21 cellular contexts compared by ENCODE assay signal in genomic region chr7:90266808-90267207, GRCh38. TPM values are rescaled to one million over a fixed set of nuclear protein-coding genes. Genes with fewer than 3 reads are reported as not detected.
DNase-seq lines count a peak whose midpoint lies in the region; ATAC-seq, FAIRE-seq and TF ChIP-seq lines count a peak whose summit lies in the region.
"Had no signal": no experiment of that assay in that cellular context is flagged by ENCODE, and none has a peak within 500 bp of the region (broad histone marks: within the 10 kb centered on the region; RNA-seq: fewer than 3 reads in every experiment).

No MANE protein-coding gene starts in this region.

- no peaks in the 10 kb centered on the region for H3K9me2 ChIP-seq in SK-N-SH

- peak overlapping the region in 1 of 2 experiments; percentile 51; a peak in 2 of 4 replicates for H3K27ac ChIP-seq in SK-N-SH (ENCODE audit: low read depth in 2 of 2, low read length in 1 of 2)
- peak overlapping the region; percentile 27 to 56 for H3K27ac ChIP-seq in breast epithelium
- peak overlapping the region; percentile 70 for H3K27ac ChIP-seq in HepG2 (ENCODE audit: extremely low read length, insufficient read depth, low read length)
- peak overlapping the region; percentile 70 for H3K27ac ChIP-seq in suprapubic skin
- H3K27ac ChIP-seq: 22Rv1, neutrophil, SJCRH30, spleen had no signal

- H3F3A ChIP-seq in SK-N-SH (replicated peaks; ENCODE audit: insufficient read depth): peaks cover 25% of the 10 kb centered on the region

- H3K36me3 ChIP-seq in SK-N-SH (replicated peaks in 1 of 2; ENCODE audit: control insufficient read depth in 1 of 2, insufficient read depth in 2 of 2, low read length in 1 of 2) (no peaks in the 10 kb centered on the region), breast epithelium (no peaks in the 10 kb centered on the region), HepG2 (replicated peaks in 1 of 2; ENCODE audit: control insufficient read depth in 1 of 2, insufficient read depth in 2 of 2, low read length in 2 of 2) (no peaks in the 10 kb centered on the region), suprapubic skin (no peaks in the 10 kb centered on the region)
- H3K36me3 ChIP-seq: esophagus muscularis mucosa, neutrophil, SJCRH30, spleen had no signal

- BruUV-seq in HepG2 (replicated peaks; lab: Mats Ljungman, UMichigan): no TSS peak

- in situ Hi-C loops in HepG2 (cut with HindIII; ENCODE audit: extremely low pct_ligation_motif_present, low pct_unique_long_range_greater_than_20kb): loop anchor here (10.0 kb wide), 1 partner anchor 112 kb away; the partner anchor contains the start of gene STEAP1

- H3K9ac ChIP-seq in SK-N-SH: no peak overlapping the region
- H3K9ac ChIP-seq in HepG2 (ENCODE audit: insufficient read depth, low read depth, low read length): peak overlapping the region; percentile 27; the same call in 1 of the 2 replicates

- peaks cover 6 to 32% of the 10 kb centered on the region in 2 experiments; a peak in 3 of 4 replicates for H3K4me1 ChIP-seq in SK-N-SH (ENCODE audit: control insufficient read depth in 1 of 2, insufficient read depth in 2 of 2, low read depth in 1 of 2, low read length in 1 of 2)
- no peaks in the 10 kb centered on the region for H3K4me1 ChIP-seq in breast epithelium
- peaks cover 56% of the 10 kb centered on the region for H3K4me1 ChIP-seq in HepG2 (ENCODE audit: insufficient read depth, low read length)
- H3K4me1 ChIP-seq in suprapubic skin: no peaks in the 10 kb centered on the region
- H3K4me1 ChIP-seq: esophagus muscularis mucosa, SJCRH30, spleen had no signal

- no peak overlapping the region for H3K4me3 ChIP-seq in SK-N-SH (ENCODE audit: low read depth in 2 of 2, low read length in 1 of 2)
- H3K4me3 ChIP-seq in breast epithelium: no peak overlapping the region
- H3K4me3 ChIP-seq in HepG2 (replicated peaks in 1 of 3; ENCODE audit: insufficient read depth in 1 of 3, low read depth in 2 of 3, low read length in 3 of 3): peak overlapping the region; percentile 36 to 47 (median 44); a peak in 5 of 6 replicates
- no peak overlapping the region for H3K4me3 ChIP-seq in suprapubic skin
- H3K4me3 ChIP-seq: esophagus muscularis mucosa, SJCRH30, spleen had no signal

- no peak for TF ChIP-seq RAD21 in SK-N-SH (IDR thresholded peaks at IDR 0.05; ENCODE audit: low read length)
- TF ChIP-seq RAD21 in HepG2 (CRISPR knock-in tag; IDR thresholded peaks at IDR 0.05): no peak

- TF ChIP-seq CTCF in SK-N-SH (IDR thresholded peaks at IDR 0.05) (no peak), breast epithelium (IDR thresholded peaks at IDR 0.05) (no peak), HepG2 (CRISPR knock-in tag; IDR thresholded peaks at IDR 0.05) (no peak), suprapubic skin (IDR thresholded peaks at IDR 0.05) (no peak)

- H3K27me3 ChIP-seq in SK-N-SH (ENCODE audit: insufficient read depth) (no peaks in the 10 kb centered on the region), breast epithelium (no peaks in the 10 kb centered on the region), HepG2 (ENCODE audit: control insufficient read depth in 1 of 2, insufficient read depth in 2 of 2, low read length in 2 of 2) (no peaks in the 10 kb centered on the region), suprapubic skin (no peaks in the 10 kb centered on the region)
- H3K27me3 ChIP-seq: esophagus muscularis mucosa, SJCRH30, spleen had no signal

- no peak for ATAC-seq in SK-N-SH treated with all-trans-retinoic acid at 6 μM for 48 hours
- no peak for ATAC-seq in HepG2
- ATAC-seq in HG03196 (IDR thresholded peaks at IDR 0.05; ENCODE audit: unreplicated experiment): no peak

- H2AFZ ChIP-seq in SK-N-SH (ENCODE audit: low read depth): peak overlapping the region; percentile 14; the same call in 1 of the 2 replicates
- H2AFZ ChIP-seq in HepG2 (ENCODE audit: low read length): no peak overlapping the region

- H3K9me3 ChIP-seq in SK-N-SH (no peaks in the 10 kb centered on the region), breast epithelium (no peaks in the 10 kb centered on the region), HepG2 (ENCODE audit: low read length) (no peaks in the 10 kb centered on the region), suprapubic skin (no peaks in the 10 kb centered on the region)
- H3K9me3 ChIP-seq: esophagus muscularis mucosa, neutrophil, SJCRH30, spleen had no signal

- H3K79me2 ChIP-seq in SK-N-SH (ENCODE audit: insufficient read depth) (no peaks in the 10 kb centered on the region), HepG2 (ENCODE audit: insufficient read depth, low read length) (no peaks in the 10 kb centered on the region)

- DNase-seq in SK-N-SH (no peak), breast epithelium (ENCODE audit: low spot score in 2 of 2) (no peak), HepG2 (ENCODE audit: low spot score) (no peak), suprapubic skin (ENCODE audit: low spot score in 2 of 2) (no peak), activated gamma-delta T cell (lab: John Stamatoyannopoulos, UW) (no peak), NCI-H748 (lab: John Stamatoyannopoulos, UW; ENCODE audit: unreplicated experiment) (no peak)
- DNase-seq: activated CD4-positive, alpha-beta T cell treated with anti-CD3 and anti-CD28 coated beads, Interleukin-2, amount 10 ng/mL, durations not matched to agents 7 days and 5 days; activated naive CD8-positive, alpha-beta T cell treated with anti-CD3 and anti-CD28 coated beads, Interleukin-2, amount 10 ng/mL, durations not matched to agents 7 days and 5 days; activated T-cell treated with anti-CD3 and anti-CD28 coated beads, Interleukin-2, amount 50 U/mL, for 24 hours; CD4-positive, alpha-beta memory T cell; midbrain; NCI-H1417 treated with DMSO at 0.1 percent for 48 hours; SJCRH30; spleen had no signal

- FAIRE-seq in HepG2 (lab: Jason Lieb, UNC): no peak
- FAIRE-seq: colon had no signal

- peak overlapping the region; percentile 2; the same call in 1 of the 2 replicates for H3K4me2 ChIP-seq in SK-N-SH
- H3K4me2 ChIP-seq in HepG2 (ENCODE audit: low read depth, low read length): peak overlapping the region; percentile 76

- H4K20me1 ChIP-seq in SK-N-SH (ENCODE audit: insufficient read depth) (no peaks in the 10 kb centered on the region), HepG2 (ENCODE audit: insufficient read depth, low read length) (no peaks in the 10 kb centered on the region)

- TF ChIP-seq POLR2A in breast epithelium (IDR thresholded peaks at IDR 0.05) (no peak), HepG2 (IDR thresholded peaks at IDR 0.05; ENCODE audit: insufficient read depth in 1 of 2, low read depth in 2 of 2, low read length in 2 of 2) (no peak), suprapubic skin (IDR thresholded peaks at IDR 0.05) (no peak)

- TF ChIP-seq EP300 in SK-N-SH (IDR thresholded peaks at IDR 0.05; ENCODE audit: borderline replicate concordance in 1 of 2, low read depth in 1 of 2, low read length in 1 of 2) (peak in 1 of 2 experiments; percentile 19; a peak in 1 of 4 replicates), HepG2 (IDR thresholded peaks at IDR 0.05; ENCODE audit: low read depth in 2 of 2, low read length in 2 of 2) (no peak), HepG2 (CRISPR knock-in tag; IDR thresholded peaks at IDR 0.05; ENCODE audit: borderline replicate concordance) (no peak), suprapubic skin (IDR thresholded peaks at IDR 0.05) (no peak)

- 37% methylated on average over 3 of the region's 3 CpGs for WGBS in SK-N-SH (ENCODE audit: low lambda C conversion rate)
- WGBS in HepG2 (ENCODE audit: low lambda C conversion rate): 40% methylated on average over 3 of the region's 3 CpGs
- WGBS in suprapubic skin: 64% methylated on average over 3 of the region's 3 CpGs

- POLR2A ChIA-PET in SK-N-SH (lab: Yijun Ruan, JAX) (no interaction called here), HepG2 (lab: Yijun Ruan, JAX) (interaction anchor here (1.4 kb wide), 1 partner anchor 94 kb away, joined by 4 read pairs; no protein-coding TSS in a partner anchor)

- CTCF ChIA-PET in SK-N-SH (lab: Yijun Ruan, JAX): interaction anchor here (1.2 to 2.2 kb wide), 5 partner anchors 10 to 161 kb away, joined by 3 to 5 read pairs (median 4); partner anchors contain the start of gene STEAP2
- CTCF ChIA-PET in HepG2 (lab: Yijun Ruan, JAX; ENCODE audit: low intra/inter-chr PET ratio, low total read pairs): no interaction called here

- intact Hi-C loops in breast epithelium (cut with DNase I; ENCODE audit: low total_unique reads) (no loop called here), HepG2 (cut with micrococcal nuclease; ENCODE audit: unreplicated experiment) (loop anchor here (2.0 to 10.0 kb wide), 4 partner anchors 56 to 160 kb away; partner anchors contain the start of genes CLDN12, GTPBP10 and STEAP2)

RNA-seq across cellular contexts. Expression of gene CFAP69, which starts 21.8 kb away (rescaled TPM):
- polyA plus RNA-seq in SK-N-SH (2012; rRNA removed): 2.3 and 2.8 TPM in 2 replicates
- 1.5 and 2.3 TPM in 2 replicates for polyA plus RNA-seq in SK-N-SH (2012; cell fraction: cytosol; rRNA removed)
- 6.5 and 15.5 TPM in 2 replicates for polyA plus RNA-seq in SK-N-SH (2012; cell fraction: nucleus; rRNA removed)
- total RNA-seq in breast epithelium: 10 to 100 TPM; 13.0 to 45.2 (median 21.8) TPM
- total RNA-seq in HepG2 (2016; rRNA removed; fragmentation: Illumina TruSeq; extraction: Trizol): 2.7 and 4.0 TPM in 2 replicates
- total RNA-seq in HepG2 (2016; cell fraction: cytosol; rRNA removed; fragmentation: Illumina TruSeq; extraction: Trizol; ENCODE audit: low read depth): 1.5 and 1.7 TPM in 2 replicates
- 4.4 and 4.8 TPM in 2 replicates for total RNA-seq in HepG2 (2016; cell fraction: insoluble cytoplasmic fraction; rRNA removed; fragmentation: Illumina TruSeq; extraction: Trizol)
- total RNA-seq in HepG2 (2016; cell fraction: membrane; rRNA removed; fragmentation: Illumina TruSeq; extraction: Trizol): 1.8 and 2.5 TPM in 2 replicates
- total RNA-seq in HepG2 (2016; cell fraction: nucleus; rRNA removed; fragmentation: Illumina TruSeq; extraction: Trizol): 13.6 and 14.1 TPM in 2 replicates
- 2.2 and 2.4 TPM in 2 replicates for polyA plus RNA-seq in HepG2 (2011; rRNA removed)
- polyA plus RNA-seq in HepG2 (2011; cell fraction: cytosol; rRNA removed): 0.28 and 0.42 TPM in 2 replicates
- polyA plus RNA-seq in HepG2 (2011; cell fraction: nucleus; rRNA removed): 5.1 and 7.1 TPM in 2 replicates
- 1.8 and 3.6 TPM in 2 replicates for polyA plus RNA-seq in HepG2 (2012)
- 0.17 and 0.71 TPM in 2 replicates for polyA plus RNA-seq in HepG2 (2016; cell fraction: cytosol; fragmentation: Illumina TruSeq; extraction: Trizol; ENCODE audit: low read depth)
- polyA plus RNA-seq in HepG2 (2016; cell fraction: insoluble cytoplasmic fraction; fragmentation: Illumina TruSeq; extraction: Trizol; ENCODE audit: low read depth): 3.3 and 3.6 TPM in 2 replicates
- polyA plus RNA-seq in HepG2 (2016; cell fraction: membrane; fragmentation: Illumina TruSeq; extraction: Trizol; ENCODE audit: low read depth): 0.65 and 1.7 TPM in 2 replicates
- 10.5 and 13.0 TPM in 2 replicates for polyA plus RNA-seq in HepG2 (2016; cell fraction: nucleus; fragmentation: Illumina TruSeq; extraction: Trizol; ENCODE audit: insufficient read depth, low read depth)
- polyA minus RNA-seq in HepG2 (2011; rRNA and poly(A)+ RNA removed; ENCODE audit: low replicate concordance): 0.61 and 3.5 TPM in 2 replicates
- polyA minus RNA-seq in HepG2 (2011; cell fraction: cytosol; rRNA and poly(A)+ RNA removed): 0.97 and 0.99 TPM in 2 replicates
- 25.0 and 26.5 TPM in 2 replicates for polyA minus RNA-seq in HepG2 (2011; cell fraction: nucleus; rRNA and poly(A)+ RNA removed)
- 1 to 10 TPM; 1.3 to 9.8 (median 4.7) TPM for total RNA-seq in suprapubic skin
- total RNA-seq: activated CD4-positive, alpha-beta T cell treated with anti-CD3 and anti-CD28 coated beads, Interleukin-2, amount 10 ng/mL, durations not matched to agents 7 days and 5 days had no signal
- polyA plus RNA-seq: CD4-positive, alpha-beta memory T cell had no signal

RNA-seq across cellular contexts. Expression of gene FAM237B, which starts 54.3 kb away (rescaled TPM):
- 0.02 and 0.03 TPM in 2 replicates for polyA plus RNA-seq in SK-N-SH (2012; rRNA removed)
- 0.04 and 0.05 TPM in 2 replicates for polyA plus RNA-seq in SK-N-SH (2012; cell fraction: cytosol; rRNA removed)
- polyA plus RNA-seq in SK-N-SH (2012; cell fraction: nucleus; rRNA removed): 0.08 and 0.12 TPM in 2 replicates
- total RNA-seq in breast epithelium: under 1 TPM in 1 of 3 donors, not detected in 2; 0.15 TPM
- not detected in 2 replicates for total RNA-seq in HepG2 (2016; rRNA removed; fragmentation: Illumina TruSeq; extraction: Trizol)
- total RNA-seq in HepG2 (2016; cell fraction: cytosol; rRNA removed; fragmentation: Illumina TruSeq; extraction: Trizol; ENCODE audit: low read depth): not detected in 2 replicates
- not detected in 2 replicates for total RNA-seq in HepG2 (2016; cell fraction: insoluble cytoplasmic fraction; rRNA removed; fragmentation: Illumina TruSeq; extraction: Trizol)
- total RNA-seq in HepG2 (2016; cell fraction: membrane; rRNA removed; fragmentation: Illumina TruSeq; extraction: Trizol): not detected in 2 replicates
- not detected in 2 replicates for total RNA-seq in HepG2 (2016; cell fraction: nucleus; rRNA removed; fragmentation: Illumina TruSeq; extraction: Trizol)
- polyA plus RNA-seq in HepG2 (2011; rRNA removed): not detected in 2 replicates
- polyA plus RNA-seq in HepG2 (2011; cell fraction: cytosol; rRNA removed): not detected in 2 replicates
- not detected in 2 replicates for polyA plus RNA-seq in HepG2 (2011; cell fraction: nucleus; rRNA removed)
- not detected in 2 replicates for polyA plus RNA-seq in HepG2 (2012)
- not detected in 2 replicates for polyA plus RNA-seq in HepG2 (2016; cell fraction: cytosol; fragmentation: Illumina TruSeq; extraction: Trizol; ENCODE audit: low read depth)
- polyA plus RNA-seq in HepG2 (2016; cell fraction: insoluble cytoplasmic fraction; fragmentation: Illumina TruSeq; extraction: Trizol; ENCODE audit: low read depth): not detected in 2 replicates
- not detected in 2 replicates for polyA plus RNA-seq in HepG2 (2016; cell fraction: membrane; fragmentation: Illumina TruSeq; extraction: Trizol; ENCODE audit: low read depth)
- not detected in 2 replicates for polyA plus RNA-seq in HepG2 (2016; cell fraction: nucleus; fragmentation: Illumina TruSeq; extraction: Trizol; ENCODE audit: insufficient read depth, low read depth)
- polyA minus RNA-seq in HepG2 (2011; rRNA and poly(A)+ RNA removed; ENCODE audit: low replicate concordance): not detected in 2 replicates
- not detected in 2 replicates for polyA minus RNA-seq in HepG2 (2011; cell fraction: cytosol; rRNA and poly(A)+ RNA removed)
- polyA minus RNA-seq in HepG2 (2011; cell fraction: nucleus; rRNA and poly(A)+ RNA removed): not detected in 2 replicates
- not detected for total RNA-seq in suprapubic skin
- total RNA-seq: activated CD4-positive, alpha-beta T cell treated with anti-CD3 and anti-CD28 coated beads, Interleukin-2, amount 10 ng/mL, durations not matched to agents 7 days and 5 days; activated naive CD8-positive, alpha-beta T cell treated with anti-CD3 and anti-CD28 coated beads, Interleukin-2, amount 10 ng/mL, durations not matched to agents 7 days and 5 days; CD4-positive, alpha-beta memory T cell; esophagus muscularis mucosa; SJCRH30; spleen; subcutaneous adipose tissue had no signal
- polyA plus RNA-seq: CD4-positive, alpha-beta memory T cell; spleen had no signal

RNA-seq across cellular contexts. Expression of gene STEAP2, which starts 55.3 kb away (rescaled TPM):
- 6.6 and 9.5 TPM in 2 replicates for polyA plus RNA-seq in SK-N-SH (2012; rRNA removed)
- 8.3 and 9.0 TPM in 2 replicates for polyA plus RNA-seq in SK-N-SH (2012; cell fraction: cytosol; rRNA removed)
- polyA plus RNA-seq in SK-N-SH (2012; cell fraction: nucleus; rRNA removed): 12.0 and 18.2 TPM in 2 replicates
- 10 to 100 TPM; 14.4 to 81.9 (median 22.1) TPM for total RNA-seq in breast epithelium
- 3.5 and 4.3 TPM in 2 replicates for total RNA-seq in HepG2 (2016; rRNA removed; fragmentation: Illumina TruSeq; extraction: Trizol)
- 0.61 and 0.62 TPM in 2 replicates for total RNA-seq in HepG2 (2016; cell fraction: cytosol; rRNA removed; fragmentation: Illumina TruSeq; extraction: Trizol; ENCODE audit: low read depth)
- 2.5 and 4.6 TPM in 2 replicates for total RNA-seq in HepG2 (2016; cell fraction: insoluble cytoplasmic fraction; rRNA removed; fragmentation: Illumina TruSeq; extraction: Trizol)
- 1.3 and 1.4 TPM in 2 replicates for total RNA-seq in HepG2 (2016; cell fraction: membrane; rRNA removed; fragmentation: Illumina TruSeq; extraction: Trizol)
- total RNA-seq in HepG2 (2016; cell fraction: nucleus; rRNA removed; fragmentation: Illumina TruSeq; extraction: Trizol): 7.7 and 8.2 TPM in 2 replicates
- 4.4 and 4.5 TPM in 2 replicates for polyA plus RNA-seq in HepG2 (2011; rRNA removed)
- polyA plus RNA-seq in HepG2 (2011; cell fraction: cytosol; rRNA removed): 1.2 and 2.6 TPM in 2 replicates
- polyA plus RNA-seq in HepG2 (2011; cell fraction: nucleus; rRNA removed): 3.6 and 6.6 TPM in 2 replicates
- polyA plus RNA-seq in HepG2 (2012): 3.1 and 8.3 TPM in 2 replicates
- 0.43 and 0.48 TPM in 2 replicates for polyA plus RNA-seq in HepG2 (2016; cell fraction: cytosol; fragmentation: Illumina TruSeq; extraction: Trizol; ENCODE audit: low read depth)
- polyA plus RNA-seq in HepG2 (2016; cell fraction: insoluble cytoplasmic fraction; fragmentation: Illumina TruSeq; extraction: Trizol; ENCODE audit: low read depth): 1.3 and 1.6 TPM in 2 replicates
- polyA plus RNA-seq in HepG2 (2016; cell fraction: membrane; fragmentation: Illumina TruSeq; extraction: Trizol; ENCODE audit: low read depth): 0.32 and 0.36 TPM in 2 replicates
- 6.7 TPM in 2 replicates for polyA plus RNA-seq in HepG2 (2016; cell fraction: nucleus; fragmentation: Illumina TruSeq; extraction: Trizol; ENCODE audit: insufficient read depth, low read depth)
- 3.0 TPM in 1 of 2 replicates, not detected in the other for polyA minus RNA-seq in HepG2 (2011; rRNA and poly(A)+ RNA removed; ENCODE audit: low replicate concordance)
- polyA minus RNA-seq in HepG2 (2011; cell fraction: cytosol; rRNA and poly(A)+ RNA removed): 4.0 and 6.4 TPM in 2 replicates
- polyA minus RNA-seq in HepG2 (2011; cell fraction: nucleus; rRNA and poly(A)+ RNA removed): 13.1 and 20.3 TPM in 2 replicates
- total RNA-seq in suprapubic skin: 10 to 100 TPM in 1 of 4 donors, 1 to 10 TPM in 3; 2.9 to 13.2 (median 3.9) TPM
- total RNA-seq: activated CD4-positive, alpha-beta T cell treated with anti-CD3 and anti-CD28 coated beads, Interleukin-2, amount 10 ng/mL, durations not matched to agents 7 days and 5 days; activated naive CD8-positive, alpha-beta T cell treated with anti-CD3 and anti-CD28 coated beads, Interleukin-2, amount 10 ng/mL, durations not matched to agents 7 days and 5 days had no signal
- polyA plus RNA-seq: CD4-positive, alpha-beta memory T cell had no signal

Comparison
In these comparisons a context has a peak if more than half of its experiments do, and no peak if none do; other contexts are left out.
1. H3K4me3 ChIP-seq: peak in HepG2 (3 of 3); none in SK-N-SH (0 of 2), breast epithelium (0 of 3) and suprapubic skin (single experiment).
2. Of the 25 proteins assayed by ChIP-seq in both HepG2 and SK-N-SH: peak only in HepG2: none; only in SK-N-SH: FOSL2, JUND, NFIC and PBX3; in both: none; in neither: 20; mixed calls (peak in some experiments, not most) for 1.